Comparison of ENCODE assay signal across 10 cellular contexts in genomic region chr3:157103280-157103679, GRCh38. TPM values are rescaled to one million over a fixed set of nuclear protein-coding genes. Genes with fewer than 3 reads are reported as not detected.
DNase-seq lines count a peak whose midpoint lies in the region; ATAC-seq, FAIRE-seq and TF ChIP-seq lines count a peak whose summit lies in the region.
"Had no signal": no experiment of that assay in that cellular context is flagged by ENCODE, and none has a peak within 500 bp of the region (broad histone marks: within the 10 kb centered on the region; RNA-seq: fewer than 3 reads in every experiment).

No MANE protein-coding gene starts in this region.

- peak; percentile 89 for FAIRE-seq in GM12892 (lab: Jason Lieb, UNC)
- FAIRE-seq: astrocyte had no signal

- peak overlapping the region; percentile 87 for H3K27ac Mint-ChIP-seq in activated T-helper 1 cell treated with anti-CD3 and anti-CD28 coated beads, Interleukin-12 subunit alpha, Interleukin-12 subunit beta, Interleukin-2, Interleukin-4 antibody, amounts not matched to agents 30 ng/mL and 10 ng/mL and 1 ng/mL, durations not matched to agents 14 hours and 24 hours and 36 hours

- no peaks in the 10 kb centered on the region for H3K36me3 ChIP-seq in effector memory CD4-positive, alpha-beta T cell (ENCODE audit: control insufficient read depth, insufficient read depth, low read length)

- TF ChIP-seq POLR2A in GM12892 (IDR thresholded peaks at IDR 0.05; ENCODE audit: low read depth, low read length): peak; percentile 47; the same call in 1 of the 2 replicates

- no peaks in the 10 kb centered on the region for H3K27me3 Mint-ChIP-seq in activated T-helper 1 cell treated with anti-CD3 and anti-CD28 coated beads, Interleukin-12 subunit alpha, Interleukin-12 subunit beta, Interleukin-2, Interleukin-4 antibody, amounts not matched to agents 30 ng/mL and 10 ng/mL and 1 ng/mL, durations not matched to agents 14 hours and 24 hours and 36 hours (ENCODE audit: insufficient read depth)

- H3K4me1 ChIP-seq in effector memory CD4-positive, alpha-beta T cell (ENCODE audit: control insufficient read depth, insufficient read depth, low read length, poor library complexity, severe bottlenecking): peaks cover 5% of the 10 kb centered on the region

- no peaks in the 10 kb centered on the region for H3K27me3 ChIP-seq in effector memory CD4-positive, alpha-beta T cell (replicated peaks; ENCODE audit: control insufficient read depth, insufficient read depth, low read length, poor library complexity, severe bottlenecking)

- ATAC-seq in GM19351 (IDR thresholded peaks at IDR 0.05; ENCODE audit: unreplicated experiment) (peak; percentile 86), HG03064 (IDR thresholded peaks at IDR 0.05; ENCODE audit: low read depth, unreplicated experiment) (peak; percentile 76)

- H3K4me1 Mint-ChIP-seq in activated T-helper 1 cell treated with anti-CD3 and anti-CD28 coated beads, Interleukin-12 subunit alpha, Interleukin-12 subunit beta, Interleukin-2, Interleukin-4 antibody, amounts not matched to agents 30 ng/mL and 10 ng/mL and 1 ng/mL, durations not matched to agents 14 hours and 24 hours and 36 hours (ENCODE audit: low read depth): peaks cover 72% of the 10 kb centered on the region

- intact Hi-C loops in activated T-helper 1 cell treated with anti-CD3 and anti-CD28 coated beads, Interleukin-12 subunit alpha, Interleukin-12 subunit beta, Interleukin-2, Interleukin-4 antibody, amounts not matched to agents 30 ng/mL and 10 ng/mL and 1 ng/mL, durations not matched to agents 14 hours and 24 hours and 36 hours (cut with micrococcal nuclease): loop anchor here (1.0 kb wide), 3 partner anchors 10 to 27 kb away; no protein-coding TSS in a partner anchor

- no peak overlapping the region for H3K4me3 ChIP-seq in effector memory CD4-positive, alpha-beta T cell (ENCODE audit: insufficient read depth, low read depth, low read length, poor library complexity, severe bottlenecking)

- H3K9me3 ChIP-seq in effector memory CD4-positive, alpha-beta T cell (ENCODE audit: control insufficient read depth, low read length): no peaks in the 10 kb centered on the region

- no peaks in the 10 kb centered on the region for H3K9me3 Mint-ChIP-seq in activated T-helper 1 cell treated with anti-CD3 and anti-CD28 coated beads, Interleukin-12 subunit alpha, Interleukin-12 subunit beta, Interleukin-2, Interleukin-4 antibody, amounts not matched to agents 30 ng/mL and 10 ng/mL and 1 ng/mL, durations not matched to agents 14 hours and 24 hours and 36 hours

- DNase-seq in GM12892 (ENCODE audit: insufficient read length) (peak; percentile 31), cerebellar nuclear complex (lab: John Stamatoyannopoulos, UW) (no peak), NOMO-1 treated with DMSO at 0.1 percent for 48 hours (lab: John Stamatoyannopoulos, UW; ENCODE audit: unreplicated experiment) (no peak), AG20443 (ENCODE audit: low spot score) (no peak)
- no peak for DNase-seq in activated T-helper 1 cell treated with anti-CD3 and anti-CD28 coated beads, Interleukin-12 subunit alpha, Interleukin-12 subunit beta, Interleukin-2, Interleukin-4 antibody, amounts not matched to agents 30 ng/mL and 10 ng/mL and 1 ng/mL, durations not matched to agents 14 hours and 24 hours and 36 hours (ENCODE audit: low spot score)
- no peak for DNase-seq in effector memory CD4-positive, alpha-beta T cell
- DNase-seq: OCI-M1 had no signal

- H3K27ac ChIP-seq in effector memory CD4-positive, alpha-beta T cell (ENCODE audit: insufficient read depth, low read length, poor library complexity, severe bottlenecking): no peak overlapping the region

- peak overlapping the region; percentile 67 for H3K4me3 Mint-ChIP-seq in activated T-helper 1 cell treated with anti-CD3 and anti-CD28 coated beads, Interleukin-12 subunit alpha, Interleukin-12 subunit beta, Interleukin-2, Interleukin-4 antibody, amounts not matched to agents 30 ng/mL and 10 ng/mL and 1 ng/mL, durations not matched to agents 14 hours and 24 hours and 36 hours

- H3K36me3 Mint-ChIP-seq in activated T-helper 1 cell treated with anti-CD3 and anti-CD28 coated beads, Interleukin-12 subunit alpha, Interleukin-12 subunit beta, Interleukin-2, Interleukin-4 antibody, amounts not matched to agents 30 ng/mL and 10 ng/mL and 1 ng/mL, durations not matched to agents 14 hours and 24 hours and 36 hours (ENCODE audit: low read depth): peaks cover 1% of the 10 kb centered on the region

RNA-seq across cellular contexts. Expression of gene CCNL1, which starts 56.7 kb away (rescaled TPM):
- 103 TPM for polyA plus RNA-seq in GM12892 (2012; ENCODE audit: missing spikeins)
- total RNA-seq in activated T-helper 1 cell treated with anti-CD3 and anti-CD28 coated beads, Interleukin-12 subunit alpha, Interleukin-12 subunit beta, Interleukin-2, Interleukin-4 antibody, amounts not matched to agents 30 ng/mL and 10 ng/mL and 1 ng/mL, durations not matched to agents 14 hours and 24 hours and 36 hours: 167 and 204 TPM in 2 replicates
